7 cellular contexts compared by ENCODE assay signal in the genomic region with DNA sequence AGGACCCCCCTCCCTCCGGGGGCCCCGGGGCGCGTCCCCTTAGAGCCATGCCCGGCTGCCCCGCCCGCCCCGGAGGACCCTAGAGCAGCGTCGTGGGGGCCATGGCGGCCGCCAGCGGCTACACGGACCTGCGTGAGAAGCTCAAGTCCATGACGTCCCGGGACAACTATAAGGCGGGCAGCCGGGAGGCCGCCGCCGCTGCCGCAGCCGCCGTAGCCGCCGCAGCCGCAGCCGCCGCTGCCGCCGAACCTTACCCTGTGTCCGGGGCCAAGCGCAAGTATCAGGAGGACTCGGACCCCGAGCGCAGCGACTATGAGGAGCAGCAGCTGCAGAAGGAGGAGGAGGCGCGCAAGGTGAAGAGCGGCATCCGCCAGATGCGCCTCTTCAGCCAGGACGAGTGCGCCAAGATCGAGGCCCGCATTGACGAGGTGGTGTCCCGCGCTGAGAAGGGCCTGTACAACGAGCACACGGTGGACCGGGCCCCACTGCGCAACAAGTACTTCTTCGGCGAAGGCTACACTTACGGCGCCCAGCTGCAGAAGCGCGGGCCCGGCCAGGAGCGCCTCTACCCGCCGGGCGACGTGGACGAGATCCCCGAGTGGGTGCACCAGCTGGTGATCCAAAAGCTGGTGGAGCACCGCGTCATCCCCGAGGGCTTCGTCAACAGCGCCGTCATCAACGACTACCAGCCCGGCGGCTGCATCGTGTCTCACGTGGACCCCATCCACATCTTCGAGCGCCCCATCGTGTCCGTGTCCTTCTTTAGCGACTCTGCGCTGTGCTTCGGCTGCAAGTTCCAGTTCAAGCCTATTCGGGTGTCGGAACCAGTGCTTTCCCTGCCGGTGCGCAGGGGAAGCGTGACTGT. TPM values are rescaled to one million over a fixed set of nuclear protein-coding genes. Genes with fewer than 3 reads are reported as not detected.
DNase-seq lines count a peak whose midpoint lies in the region; ATAC-seq lines count a peak whose summit lies in the region.

No MANE protein-coding gene starts in this region.

- POLR2A ChIA-PET in activated CD4-positive, alpha-beta T cell treated with anti-CD3 and anti-CD28 coated beads for 36 hours (lab: Charles Lee): interaction anchor here (0.6 to 1.9 kb wide), 3 partner anchors 26 to 358 kb away, joined by 3 to 4 read pairs (median 4); no protein-coding TSS in a partner anchor

- peak overlapping the region; percentile 93 for H3K27ac Mint-ChIP-seq in activated CD4-positive, alpha-beta T cell treated with anti-CD3 and anti-CD28 coated beads for 36 hours

- H3K27me3 Mint-ChIP-seq in activated CD4-positive, alpha-beta T cell treated with anti-CD3 and anti-CD28 coated beads for 36 hours: no peaks in the 10 kb centered on the region

- H3K4me1 Mint-ChIP-seq in activated CD4-positive, alpha-beta T cell treated with anti-CD3 and anti-CD28 coated beads for 36 hours: peaks cover 50% of the 10 kb centered on the region

- H3K36me3 Mint-ChIP-seq in activated CD4-positive, alpha-beta T cell treated with anti-CD3 and anti-CD28 coated beads for 36 hours (ENCODE audit: low read depth): peaks cover 46% of the 10 kb centered on the region

- ATAC-seq in GM18909 (IDR thresholded peaks at IDR 0.05; ENCODE audit: poor library complexity, unreplicated experiment) (peak; percentile 7), left lobe of liver (peak; percentile 2)
- no peak for ATAC-seq in activated CD4-positive, alpha-beta T cell treated with anti-CD3 and anti-CD28 coated beads for 36 hours

- H3K9me3 Mint-ChIP-seq in activated CD4-positive, alpha-beta T cell treated with anti-CD3 and anti-CD28 coated beads for 36 hours (ENCODE audit: low read depth): no peaks in the 10 kb centered on the region

- CTCF ChIA-PET in activated CD4-positive, alpha-beta T cell treated with anti-CD3 and anti-CD28 coated beads for 36 hours (lab: Charles Lee): interaction anchor here (0.6 to 5.8 kb wide), 10 partner anchors 11 to 1055 kb away, joined by 3 to 23 read pairs (median 4); no protein-coding TSS in a partner anchor

- peak overlapping the region; percentile 97 for H3K4me3 Mint-ChIP-seq in activated CD4-positive, alpha-beta T cell treated with anti-CD3 and anti-CD28 coated beads for 36 hours

- DNase-seq in HT-29 (ENCODE audit: low spot score) (peak; percentile 22), cerebellum (ENCODE audit: low spot score) (peak; percentile 34), left lobe of liver (ENCODE audit: low spot score) (peak; percentile 58), NCI-H1048 (lab: John Stamatoyannopoulos, UW) (no peak)
- peak; percentile 88 for DNase-seq in activated CD4-positive, alpha-beta T cell treated with anti-CD3 and anti-CD28 coated beads for 36 hours
- DNase-seq in stimulated activated CD4-positive, alpha-beta T cell treated with anti-CD3 and anti-CD28 coated beads, Interleukin-2, amount 100 ng/mL, for 48 hours: peak; percentile 53 to 58

- intact Hi-C loops in activated CD4-positive, alpha-beta T cell treated with anti-CD3 and anti-CD28 coated beads for 36 hours (cut with DNase I, micrococcal nuclease): loop anchor here (5.0 kb wide), 4 partner anchors 43 to 598 kb away; a partner anchor contains a TSS

RNA-seq across cellular contexts. Expression of a gene that starts 0.7 kb away (rescaled TPM):
- total RNA-seq in HT-29 (2014; rRNA removed; shearing (Covaris generic)): 74.4 and 75.8 TPM in 2 replicates
- total RNA-seq in activated CD4-positive, alpha-beta T cell treated with anti-CD3 and anti-CD28 coated beads for 36 hours: 100 to 1,000 TPM; 163 to 168 TPM
- 53.4 TPM for total RNA-seq in cerebellum
- total RNA-seq in left lobe of liver: 69.2 TPM

RNA-seq across cellular contexts. Expression of a gene that starts 41.1 kb away (rescaled TPM):
- total RNA-seq in HT-29 (2014; rRNA removed; shearing (Covaris generic)): 33.2 and 35.0 TPM in 2 replicates
- total RNA-seq in activated CD4-positive, alpha-beta T cell treated with anti-CD3 and anti-CD28 coated beads for 36 hours: 10 to 100 TPM; 17.5 to 18.4 TPM
- total RNA-seq in cerebellum: 49.8 TPM
- total RNA-seq in left lobe of liver: 3.3 TPM
